ENCODE assay signal across 1 cellular context in the genomic region with DNA sequence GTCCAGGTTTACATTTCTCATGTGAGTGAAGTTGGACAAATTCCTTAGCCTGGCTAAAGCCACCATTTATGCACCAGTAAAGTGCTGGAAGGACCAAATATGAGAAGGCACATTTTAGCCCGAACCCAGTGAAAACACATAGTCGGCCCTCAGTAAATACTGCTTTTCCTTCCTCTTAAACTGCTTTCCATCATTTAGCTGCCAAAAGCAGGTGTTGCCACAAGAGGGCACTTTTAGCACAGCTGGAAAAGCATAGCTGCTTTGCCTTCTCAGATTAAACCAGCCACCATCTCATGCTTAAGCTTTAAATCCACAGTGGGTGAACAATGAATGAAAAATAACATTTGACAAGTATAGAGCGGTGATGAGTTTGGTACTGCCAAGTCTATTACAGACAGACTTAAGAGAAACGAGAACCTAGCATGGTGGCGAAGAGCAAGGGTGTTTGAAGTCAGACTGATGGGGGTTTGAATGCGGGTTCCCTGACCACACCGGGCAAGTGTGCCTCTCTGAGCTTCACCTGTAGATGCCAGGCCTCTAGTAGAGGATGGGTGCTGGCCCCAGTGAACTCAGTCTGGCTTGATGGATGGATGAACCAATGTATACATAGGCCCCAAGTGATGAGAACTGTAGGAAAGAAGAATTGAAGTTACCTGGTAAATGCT.
TF ChIP-seq lines count a peak whose summit lies in the region.

No MANE protein-coding gene starts in this region.

TF ChIP-seq in HEK293, 187 proteins besides CTCF, POLR2A, EP300 and RAD21 (continued from another document):
- TF ChIP-seq, protein P1, sequence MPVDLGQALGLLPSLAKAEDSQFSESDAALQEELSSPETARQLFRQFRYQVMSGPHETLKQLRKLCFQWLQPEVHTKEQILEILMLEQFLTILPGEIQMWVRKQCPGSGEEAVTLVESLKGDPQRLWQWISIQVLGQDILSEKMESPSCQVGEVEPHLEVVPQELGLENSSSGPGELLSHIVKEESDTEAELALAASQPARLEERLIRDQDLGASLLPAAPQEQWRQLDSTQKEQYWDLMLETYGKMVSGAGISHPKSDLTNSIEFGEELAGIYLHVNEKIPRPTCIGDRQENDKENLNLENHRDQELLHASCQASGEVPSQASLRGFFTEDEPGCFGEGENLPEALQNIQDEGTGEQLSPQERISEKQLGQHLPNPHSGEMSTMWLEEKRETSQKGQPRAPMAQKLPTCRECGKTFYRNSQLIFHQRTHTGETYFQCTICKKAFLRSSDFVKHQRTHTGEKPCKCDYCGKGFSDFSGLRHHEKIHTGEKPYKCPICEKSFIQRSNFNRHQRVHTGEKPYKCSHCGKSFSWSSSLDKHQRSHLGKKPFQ (tag by site-specific recombination; IDR thresholded peaks at IDR 0.05): no peak
- TF ChIP-seq ZNF19 (tag by site-specific recombination; IDR thresholded peaks at IDR 0.05; ENCODE audit: low read depth): no peak
- TF ChIP-seq ZEB2 (tag by site-specific recombination; IDR thresholded peaks at IDR 0.05): no peak
TF ChIP-seq in HEK293: peak in this region for 6.
